ENCODE assay signal across 26 cellular contexts in genomic region chr17:39820987-39821386, GRCh38. TPM values are rescaled to one million over a fixed set of nuclear protein-coding genes. Genes with fewer than 3 reads are reported as not detected.
DNase-seq lines count a peak whose midpoint lies in the region; ATAC-seq and TF ChIP-seq lines count a peak whose summit lies in the region.
"Had no signal": no experiment of that assay in that cellular context is flagged by ENCODE, and none has a peak within 500 bp of the region (broad histone marks: within the 10 kb centered on the region; RNA-seq: fewer than 3 reads in every experiment).

No MANE protein-coding gene starts in this region.

- H3K27me3 Mint-ChIP-seq in CD8-positive, alpha-beta T cell (ENCODE audit: low read depth) = no peaks in the 10 kb centered on the region
- H3K27me3 Mint-ChIP-seq in activated naive CD8-positive, alpha-beta T cell = no peaks in the 10 kb centered on the region
- no peaks in the 10 kb centered on the region for H3K27me3 Mint-ChIP-seq in naive thymus-derived CD8-positive, alpha-beta T cell

- TF ChIP-seq CTCF in CD8-positive, alpha-beta T cell (IDR thresholded peaks at IDR 0.05) = no peak
- no peak for TF ChIP-seq CTCF in KMS-11 (conservative IDR thresholded peaks at IDR 0.05; ENCODE audit: low read depth, low read length)
- TF ChIP-seq CTCF in Peyer's patch (IDR thresholded peaks at IDR 0.05) = no peak

- peaks cover 45% of the 10 kb centered on the region for H3K4me1 Mint-ChIP-seq in CD8-positive, alpha-beta T cell (ENCODE audit: low read depth)
- H3K4me1 Mint-ChIP-seq in activated naive CD8-positive, alpha-beta T cell (ENCODE audit: low read depth) = peaks cover 58% of the 10 kb centered on the region
- peaks cover 21 to 62% (median 54%) of the 10 kb centered on the region in 4 donors for H3K4me1 Mint-ChIP-seq in naive thymus-derived CD8-positive, alpha-beta T cell

- H3K27ac ChIP-seq in CD8-positive, alpha-beta T cell (ENCODE audit: low read depth, low read length) = no peak overlapping the region
- H3K27ac ChIP-seq in KMS-11 (peak overlapping the region; percentile 92), Peyer's patch (peak overlapping the region in 1 of 4 donors; percentile 55)
- H3K27ac ChIP-seq: esophagus squamous epithelium, parathyroid adenoma, sigmoid colon had no signal

- peak overlapping the region; percentile 10 for H3K4me3 Mint-ChIP-seq in CD8-positive, alpha-beta T cell
- H3K4me3 Mint-ChIP-seq in activated naive CD8-positive, alpha-beta T cell = peak overlapping the region; percentile 21
- peak overlapping the region in 9 of 10 donors; percentile 23 to 79 (median 53) for H3K4me3 Mint-ChIP-seq in naive thymus-derived CD8-positive, alpha-beta T cell

- ATAC-seq in CD8-positive, alpha-beta T cell = no peak
- no peak for ATAC-seq in naive thymus-derived CD8-positive, alpha-beta T cell
- ATAC-seq in GM18520 (IDR thresholded peaks at IDR 0.05; ENCODE audit: unreplicated experiment) = no peak
- ATAC-seq: Panc1 had no signal

- H3K9me3 Mint-ChIP-seq in CD8-positive, alpha-beta T cell = peaks cover 14% of the 10 kb centered on the region
- H3K9me3 Mint-ChIP-seq in activated naive CD8-positive, alpha-beta T cell (ENCODE audit: low read depth) = peaks cover 12% of the 10 kb centered on the region
- H3K9me3 Mint-ChIP-seq in naive thymus-derived CD8-positive, alpha-beta T cell = peaks cover 5 to 38% (median 15%) of the 10 kb centered on the region in 9 donors

- H2AFZ ChIP-seq in KMS-11 (ENCODE audit: low read depth) = no peak overlapping the region
- H2AFZ ChIP-seq: parathyroid adenoma had no signal

- no peaks in the 10 kb centered on the region for H4K20me1 ChIP-seq in KMS-11 (ENCODE audit: insufficient read depth)

- CTCF ChIA-PET in CD8-positive, alpha-beta T cell (lab: Charles Lee) = interaction anchor here (0.7 to 2.6 kb wide), 9 partner anchors 9 to 136 kb away, joined by 3 to 12 read pairs (median 4); no protein-coding TSS in a partner anchor

- peak overlapping the region; percentile 93 for H3K4me2 ChIP-seq in KMS-11

- H3K36me3 Mint-ChIP-seq in CD8-positive, alpha-beta T cell = peaks cover 63% of the 10 kb centered on the region
- peaks cover 44% of the 10 kb centered on the region for H3K36me3 Mint-ChIP-seq in activated naive CD8-positive, alpha-beta T cell
- H3K36me3 Mint-ChIP-seq in naive thymus-derived CD8-positive, alpha-beta T cell = peaks cover 27 to 57% (median 50%) of the 10 kb centered on the region in 3 donors

- peak overlapping the region; percentile 92 for H3K27ac Mint-ChIP-seq in CD8-positive, alpha-beta T cell
- H3K27ac Mint-ChIP-seq in activated naive CD8-positive, alpha-beta T cell = peak overlapping the region; percentile 93
- H3K27ac Mint-ChIP-seq in naive thymus-derived CD8-positive, alpha-beta T cell = peak overlapping the region; percentile 88 to 97 (median 94)

- TF ChIP-seq POLR2A in Peyer's patch (IDR thresholded peaks at IDR 0.05) = no peak

- no peak for DNase-seq in CD8-positive, alpha-beta T cell
- DNase-seq in naive thymus-derived CD8-positive, alpha-beta T cell = no peak
- no peak for DNase-seq in Peyer's patch
- no peak for DNase-seq in H7
- DNase-seq: activated CD4-positive, CD25-positive, alpha-beta regulatory T cell treated with anti-CD3 and anti-CD28 coated beads, Interleukin-2, amount 50 U/mL, for 72 hours; activated T-cell treated with anti-CD3 and anti-CD28 coated beads, Interleukin-2, amount 50 U/mL, for 1 hour; amygdala; DMS153; esophagus squamous epithelium; NCI-H1417 treated with DMSO at 0.1 percent for 48 hours; NCI-H2171 treated with DMSO at 0.1 percent for 48 hours; NCI-H748 treated with DMSO at 0.1 percent for 48 hours; sigmoid colon; stimulated activated CD4-positive, alpha-beta T cell treated with anti-CD3 and anti-CD28 coated beads, Interleukin-1b, Interleukin-23, amount 100 ng/mL, for 48 hours; substantia nigra; T1000 had no signal

- H3K4me1 ChIP-seq in CD8-positive, alpha-beta T cell (ENCODE audit: insufficient read depth, low read length) = peaks cover 49% of the 10 kb centered on the region
- H3K4me1 ChIP-seq in KMS-11 (ENCODE audit: low read depth, poor library complexity, severe bottlenecking) (peaks cover 74% of the 10 kb centered on the region), Peyer's patch (peaks cover 0 to 10% (median 0%) of the 10 kb centered on the region in 4 donors)
- H3K4me1 ChIP-seq: esophagus squamous epithelium, parathyroid adenoma, sigmoid colon had no signal

- H3K9me3 ChIP-seq in CD8-positive, alpha-beta T cell (ENCODE audit: low read length) = peaks cover 7% of the 10 kb centered on the region
- peaks cover 0 to 20% (median 5%) of the 10 kb centered on the region in 4 donors for H3K9me3 ChIP-seq in Peyer's patch

- intact Hi-C loops in CD8-positive, alpha-beta T cell (cut with DNase I, micrococcal nuclease) = no loop called here

- no peak overlapping the region for H3K4me3 ChIP-seq in CD8-positive, alpha-beta T cell (ENCODE audit: low read depth, low read length)
- H3K4me3 ChIP-seq in KMS-11 (IDR thresholded peaks at IDR 0.05; ENCODE audit: insufficient read depth, low read depth, low read length) (no peak overlapping the region), Peyer's patch (no peak overlapping the region), H7 (ENCODE audit: insufficient read depth, low read depth, low read length) (no peak overlapping the region)
- H3K4me3 ChIP-seq: esophagus squamous epithelium, sigmoid colon had no signal

- peaks cover 35% of the 10 kb centered on the region for H3K36me3 ChIP-seq in CD8-positive, alpha-beta T cell (ENCODE audit: insufficient read depth, low read length)
- peaks cover 32% of the 10 kb centered on the region; the same call in 1 of the 2 replicates for H3K36me3 ChIP-seq in KMS-11 (ENCODE audit: insufficient read depth)
- no peaks in the 10 kb centered on the region for H3K36me3 ChIP-seq in Peyer's patch
- no peaks in the 10 kb centered on the region for H3K36me3 ChIP-seq in H7 (replicated peaks; ENCODE audit: control insufficient read depth, insufficient read depth, low read length)
- H3K36me3 ChIP-seq: esophagus squamous epithelium, sigmoid colon had no signal

- H3K79me2 ChIP-seq in KMS-11 (ENCODE audit: insufficient read depth, low read depth) = peaks cover 45% of the 10 kb centered on the region
- H3K79me2 ChIP-seq: parathyroid adenoma had no signal

- POLR2A ChIA-PET in CD8-positive, alpha-beta T cell (lab: Charles Lee) = interaction anchor here (1.0 to 3.8 kb wide), 9 partner anchors 9 to 52 kb away, joined by 3 to 18 read pairs (median 4); no protein-coding TSS in a partner anchor
- POLR2A ChIA-PET in naive thymus-derived CD8-positive, alpha-beta T cell (lab: Charles Lee) = interaction anchor here (0.7 to 4.6 kb wide), 12 partner anchors 8 to 102 kb away, joined by 3 to 26 read pairs (median 5); partner anchors contain the start of gene IKZF3

- H3K27me3 ChIP-seq in CD8-positive, alpha-beta T cell (ENCODE audit: insufficient read depth, low read length) = no peaks in the 10 kb centered on the region
- no peaks in the 10 kb centered on the region for H3K27me3 ChIP-seq in KMS-11 (ENCODE audit: insufficient read depth, low read depth)
- no peaks in the 10 kb centered on the region for H3K27me3 ChIP-seq in Peyer's patch
- no peaks in the 10 kb centered on the region for H3K27me3 ChIP-seq in H7 (ENCODE audit: control insufficient read depth, insufficient read depth, low read length)
- H3K27me3 ChIP-seq: esophagus squamous epithelium, sigmoid colon had no signal

- H3K9ac ChIP-seq in KMS-11 = peak overlapping the region; percentile 69; the same call in 1 of the 2 replicates
- H3K9ac ChIP-seq: parathyroid adenoma had no signal

RNA-seq across cellular contexts. Expression of gene IKZF3, which starts 43.1 kb away (rescaled TPM):
- 10 to 100 TPM; 57.3 to 59.8 TPM for total RNA-seq in CD8-positive, alpha-beta T cell
- total RNA-seq in naive thymus-derived CD8-positive, alpha-beta T cell = 100 to 1,000 TPM; 111 to 118 TPM
- 10 to 100 TPM; 18.8 to 59.2 (median 21.5) TPM for polyA plus RNA-seq in naive thymus-derived CD8-positive, alpha-beta T cell
- 10 to 100 TPM in 1 of 4 donors, 1 to 10 TPM in 3; 5.4 to 45.4 (median 7.0) TPM for total RNA-seq in Peyer's patch
- 0.10 and 0.89 TPM in 2 replicates for total RNA-seq in H7 (2014; rRNA removed; shearing (Covaris generic))
- total RNA-seq: glomerular endothelial cell had no signal
- polyA plus RNA-seq: BJ had no signal

RNA-seq across cellular contexts. Expression of gene ZPBP2, which starts 47.0 kb away (rescaled TPM):
- not detected for total RNA-seq in CD8-positive, alpha-beta T cell
- under 1 TPM; 0.38 to 0.49 TPM for total RNA-seq in naive thymus-derived CD8-positive, alpha-beta T cell
- not detected for polyA plus RNA-seq in naive thymus-derived CD8-positive, alpha-beta T cell
- not detected for total RNA-seq in Peyer's patch
- total RNA-seq in H7 (2014; rRNA removed; shearing (Covaris generic)) = not detected in 2 replicates
- total RNA-seq: cardiac septum, esophagus squamous epithelium, glomerular endothelial cell, liver, sigmoid colon, SK-MEL-5 had no signal
- polyA plus RNA-seq: BJ, liver had no signal
